In the genomic region with DNA sequence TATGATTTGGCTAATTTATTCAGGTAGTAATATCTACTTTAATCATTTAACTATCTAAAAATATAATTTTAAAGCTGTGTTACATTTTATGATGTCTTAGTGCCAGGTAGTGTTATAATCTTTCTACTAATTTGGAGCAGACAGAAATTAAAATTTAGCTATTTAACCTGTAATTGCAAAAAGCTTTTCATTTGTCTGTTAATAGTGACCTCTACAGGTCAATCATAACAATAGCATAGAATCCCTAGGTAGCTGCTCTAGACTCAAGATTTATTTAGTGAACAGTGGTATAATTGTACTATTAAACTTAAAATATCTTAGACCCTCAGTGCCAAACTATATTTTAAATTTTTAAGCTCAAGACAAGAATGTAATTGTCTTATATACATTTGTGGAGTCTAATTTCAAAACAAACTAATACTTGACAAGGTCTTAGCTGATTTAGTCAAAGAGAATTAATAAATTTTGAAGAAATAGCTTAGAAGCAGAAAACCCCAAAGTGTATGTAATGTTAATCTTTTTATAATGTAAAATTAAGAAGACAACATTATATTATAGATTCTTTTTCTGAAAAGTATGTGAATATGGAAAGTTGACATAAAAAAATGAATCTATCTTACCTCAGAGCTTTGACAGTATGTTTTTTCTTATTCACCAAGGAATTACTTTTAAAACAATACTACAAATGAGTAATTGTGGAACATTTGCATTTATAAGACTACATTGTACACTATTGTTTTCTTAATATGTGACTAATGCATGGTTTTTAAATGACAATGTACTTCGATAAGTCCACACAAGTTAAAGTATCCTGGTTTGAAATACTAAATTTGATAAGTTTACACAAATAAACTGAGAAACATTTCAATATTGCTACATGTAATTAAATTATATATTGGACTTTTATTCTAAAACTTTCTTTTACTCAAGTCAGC, we compare ENCODE assay signal across 8 cellular contexts.
A peak's percentile ranks its signal among the peaks of the same experiment; 100 is the strongest.
DNase-seq lines count a peak whose midpoint lies in the region; ATAC-seq and TF ChIP-seq lines count a peak whose summit lies in the region.

No MANE protein-coding gene starts in this region.

- TF ChIP-seq POLR2A in lower leg skin (IDR thresholded peaks at IDR 0.05), result no peak

- no peak overlapping the region for H3K27ac Mint-ChIP-seq in activated CD8-positive, alpha-beta T cell treated with anti-CD3 and anti-CD28 coated beads for 36 hours
- H3K27ac Mint-ChIP-seq in activated CD8-positive, alpha-beta T cell treated with anti-CD3 and anti-CD28 coated beads, Interleukin-2, amount 10 ng/mL, durations not matched to agents 7 days and 5 days, result no peak overlapping the region

- H3K9me3 ChIP-seq in effector memory CD4-positive, alpha-beta T cell (ENCODE audit: control insufficient read depth, low read length), result no peaks in the 10 kb centered on the region

- no peak overlapping the region for H3K4me3 ChIP-seq in effector memory CD4-positive, alpha-beta T cell (ENCODE audit: insufficient read depth, low read depth, low read length, poor library complexity, severe bottlenecking)
- no peak overlapping the region for H3K4me3 ChIP-seq in lower leg skin (ENCODE audit: low read depth, poor library complexity, severe bottlenecking)

- no peak overlapping the region for H3K4me3 Mint-ChIP-seq in activated CD8-positive, alpha-beta T cell treated with anti-CD3 and anti-CD28 coated beads for 36 hours
- H3K4me3 Mint-ChIP-seq in activated CD8-positive, alpha-beta T cell treated with anti-CD3 and anti-CD28 coated beads, Interleukin-2, amount 10 ng/mL, durations not matched to agents 7 days and 5 days, result no peak overlapping the region

- ATAC-seq in activated CD8-positive, alpha-beta T cell treated with anti-CD3 and anti-CD28 coated beads for 36 hours, result peak; percentile 51
- ATAC-seq in activated CD8-positive, alpha-beta T cell treated with anti-CD3 and anti-CD28 coated beads, Interleukin-2, amount 10 ng/mL, durations not matched to agents 7 days and 5 days, result no peak
- ATAC-seq in HG03342 (IDR thresholded peaks at IDR 0.05; ENCODE audit: unreplicated experiment) (peak; percentile 69), SK-N-SH treated with all-trans-retinoic acid at 6 μM for 48 hours (peak; percentile 57; the same call in 1 of the 3 replicates), HG02759 (IDR thresholded peaks at IDR 0.05; ENCODE audit: unreplicated experiment) (no peak)

- no peak for DNase-seq in activated CD8-positive, alpha-beta T cell treated with anti-CD3 and anti-CD28 coated beads for 36 hours
- DNase-seq in activated CD8-positive, alpha-beta T cell treated with anti-CD3 and anti-CD28 coated beads, Interleukin-2, amount 10 ng/mL, durations not matched to agents 7 days and 5 days, result no peak
- DNase-seq in iPS-NIHi7 (ENCODE audit: extremely low spot score) (peak; percentile 14), lower leg skin (ENCODE audit: low spot score in 2 of 2) (no peak)
- DNase-seq in effector memory CD4-positive, alpha-beta T cell, result no peak

- no peaks in the 10 kb centered on the region for H3K27me3 ChIP-seq in effector memory CD4-positive, alpha-beta T cell (replicated peaks; ENCODE audit: control insufficient read depth, insufficient read depth, low read length, poor library complexity, severe bottlenecking)

- no peaks in the 10 kb centered on the region for H3K36me3 Mint-ChIP-seq in activated CD8-positive, alpha-beta T cell treated with anti-CD3 and anti-CD28 coated beads for 36 hours (ENCODE audit: low read depth)
- H3K36me3 Mint-ChIP-seq in activated CD8-positive, alpha-beta T cell treated with anti-CD3 and anti-CD28 coated beads, Interleukin-2, amount 10 ng/mL, durations not matched to agents 7 days and 5 days (ENCODE audit: low read depth), result no peaks in the 10 kb centered on the region

- no peaks in the 10 kb centered on the region for H3K4me1 ChIP-seq in effector memory CD4-positive, alpha-beta T cell (ENCODE audit: control insufficient read depth, insufficient read depth, low read length, poor library complexity, severe bottlenecking)

- H3K27me3 Mint-ChIP-seq in activated CD8-positive, alpha-beta T cell treated with anti-CD3 and anti-CD28 coated beads for 36 hours, result no peaks in the 10 kb centered on the region
- peaks cover 5% of the 10 kb centered on the region for H3K27me3 Mint-ChIP-seq in activated CD8-positive, alpha-beta T cell treated with anti-CD3 and anti-CD28 coated beads, Interleukin-2, amount 10 ng/mL, durations not matched to agents 7 days and 5 days (ENCODE audit: low read depth)

- CTCF ChIA-PET in activated CD8-positive, alpha-beta T cell treated with anti-CD3 and anti-CD28 coated beads for 36 hours (lab: Charles Lee), result interaction anchor here (0.5 to 1.6 kb wide), 14 partner anchors 9 to 1955 kb away, joined by 3 to 11 read pairs (median 4); no protein-coding TSS in a partner anchor
- CTCF ChIA-PET in activated CD8-positive, alpha-beta T cell treated with anti-CD3 and anti-CD28 coated beads, Interleukin-2, amount 10 ng/mL, durations not matched to agents 7 days and 5 days (lab: Charles Lee), result interaction anchor here (0.8 to 1.5 kb wide), 9 partner anchors 9 to 355 kb away, joined by 3 to 16 read pairs (median 4); no protein-coding TSS in a partner anchor

- intact Hi-C loops in activated CD8-positive, alpha-beta T cell treated with anti-CD3 and anti-CD28 coated beads for 36 hours (cut with micrococcal nuclease), result loop anchor here (5.0 kb wide), 1 partner anchor 354 kb away; a partner anchor contains a TSS
- intact Hi-C loops in lower leg skin (cut with DNase I; ENCODE audit: low total_unique reads), result no loop called here

- H3K36me3 ChIP-seq in effector memory CD4-positive, alpha-beta T cell (ENCODE audit: control insufficient read depth, insufficient read depth, low read length), result no peaks in the 10 kb centered on the region

- POLR2A ChIA-PET in activated CD8-positive, alpha-beta T cell treated with anti-CD3 and anti-CD28 coated beads for 36 hours (lab: Charles Lee), result no interaction called here
- POLR2A ChIA-PET in activated CD8-positive, alpha-beta T cell treated with anti-CD3 and anti-CD28 coated beads, Interleukin-2, amount 10 ng/mL, durations not matched to agents 7 days and 5 days (lab: Charles Lee), result no interaction called here

- peak; percentile 61 for TF ChIP-seq CTCF in activated CD8-positive, alpha-beta T cell treated with anti-CD3 and anti-CD28 coated beads for 36 hours (IDR thresholded peaks at IDR 0.05)
- TF ChIP-seq CTCF in lower leg skin (IDR thresholded peaks at IDR 0.05), result no peak

- H3K27ac ChIP-seq in effector memory CD4-positive, alpha-beta T cell (ENCODE audit: insufficient read depth, low read length, poor library complexity, severe bottlenecking), result no peak overlapping the region

- H3K4me1 Mint-ChIP-seq in activated CD8-positive, alpha-beta T cell treated with anti-CD3 and anti-CD28 coated beads for 36 hours (ENCODE audit: low read depth), result no peaks in the 10 kb centered on the region
- no peaks in the 10 kb centered on the region for H3K4me1 Mint-ChIP-seq in activated CD8-positive, alpha-beta T cell treated with anti-CD3 and anti-CD28 coated beads, Interleukin-2, amount 10 ng/mL, durations not matched to agents 7 days and 5 days (ENCODE audit: low read depth)

- no peaks in the 10 kb centered on the region for H3K9me3 Mint-ChIP-seq in activated CD8-positive, alpha-beta T cell treated with anti-CD3 and anti-CD28 coated beads for 36 hours
- H3K9me3 Mint-ChIP-seq in activated CD8-positive, alpha-beta T cell treated with anti-CD3 and anti-CD28 coated beads, Interleukin-2, amount 10 ng/mL, durations not matched to agents 7 days and 5 days (ENCODE audit: insufficient read depth), result no peaks in the 10 kb centered on the region

- 86 to 90% methylated on average over 1 of the region's 1 CpG for WGBS in lower leg skin, 2 donors

TF ChIP-seq in SK-N-SH treated with all-trans-retinoic acid at 6 μM for 48 hours, 23 proteins besides CTCF, POLR2A, EP300 and RAD21 (continues in another document):
- TF ChIP-seq ARNTL (CRISPR knock-in tag; IDR thresholded peaks at IDR 0.05; ENCODE audit: borderline replicate concordance, low read depth) (no peak), ZFP30 (CRISPR knock-in tag; IDR thresholded peaks at IDR 0.05) (no peak), TOX (CRISPR knock-in tag; IDR thresholded peaks at IDR 0.05; ENCODE audit: borderline replicate concordance) (no peak), GLIS3 (CRISPR knock-in tag; IDR thresholded peaks at IDR 0.05) (no peak), RARB (CRISPR knock-in tag; IDR thresholded peaks at IDR 0.05) (no peak), SNAI2 (CRISPR knock-in tag; IDR thresholded peaks at IDR 0.05) (no peak), OSR1 (CRISPR knock-in tag; IDR thresholded peaks at IDR 0.05) (no peak), ZNF565 (CRISPR knock-in tag; conservative IDR thresholded peaks at IDR 0.05; ENCODE audit: low read depth) (no peak), TCF4 (CRISPR knock-in tag; IDR thresholded peaks at IDR 0.05; ENCODE audit: borderline replicate concordance) (no peak), ZNF70 (CRISPR knock-in tag; IDR thresholded peaks at IDR 0.05) (no peak), ZFP3 (CRISPR knock-in tag; IDR thresholded peaks at IDR 0.05) (no peak), ZC3H10 (CRISPR knock-in tag; IDR thresholded peaks at IDR 0.05) (no peak)
- TF ChIP-seq, protein P1, sequence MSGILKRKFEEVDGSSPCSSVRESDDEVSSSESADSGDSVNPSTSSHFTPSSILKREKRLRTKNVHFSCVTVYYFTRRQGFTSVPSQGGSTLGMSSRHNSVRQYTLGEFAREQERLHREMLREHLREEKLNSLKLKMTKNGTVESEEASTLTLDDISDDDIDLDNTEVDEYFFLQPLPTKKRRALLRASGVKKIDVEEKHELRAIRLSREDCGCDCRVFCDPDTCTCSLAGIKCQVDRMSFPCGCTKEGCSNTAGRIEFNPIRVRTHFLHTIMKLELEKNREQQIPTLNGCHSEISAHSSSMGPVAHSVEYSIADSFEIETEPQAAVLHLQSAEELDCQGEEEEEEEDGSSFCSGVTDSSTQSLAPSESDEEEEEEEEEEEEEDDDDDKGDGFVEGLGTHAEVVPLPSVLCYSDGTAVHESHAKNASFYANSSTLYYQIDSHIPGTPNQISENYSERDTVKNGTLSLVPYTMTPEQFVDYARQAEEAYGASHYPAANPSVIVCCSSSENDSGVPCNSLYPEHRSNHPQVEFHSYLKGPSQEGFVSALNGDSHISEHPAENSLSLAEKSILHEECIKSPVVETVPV (CRISPR knock-in tag; IDR thresholded peaks at IDR 0.05), result no peak
- TF ChIP-seq, protein P2, sequence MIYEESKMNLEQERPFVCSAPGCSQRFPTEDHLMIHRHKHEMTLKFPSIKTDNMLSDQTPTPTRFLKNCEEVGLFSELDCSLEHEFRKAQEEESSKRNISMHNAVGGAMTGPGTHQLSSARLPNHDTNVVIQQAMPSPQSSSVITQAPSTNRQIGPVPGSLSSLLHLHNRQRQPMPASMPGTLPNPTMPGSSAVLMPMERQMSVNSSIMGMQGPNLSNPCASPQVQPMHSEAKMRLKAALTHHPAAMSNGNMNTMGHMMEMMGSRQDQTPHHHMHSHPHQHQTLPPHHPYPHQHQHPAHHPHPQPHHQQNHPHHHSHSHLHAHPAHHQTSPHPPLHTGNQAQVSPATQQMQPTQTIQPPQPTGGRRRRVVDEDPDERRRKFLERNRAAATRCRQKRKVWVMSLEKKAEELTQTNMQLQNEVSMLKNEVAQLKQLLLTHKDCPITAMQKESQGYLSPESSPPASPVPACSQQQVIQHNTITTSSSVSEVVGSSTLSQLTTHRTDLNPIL (CRISPR knock-in tag; IDR thresholded peaks at IDR 0.05; ENCODE audit: low read depth), result no peak

Comparison
In these comparisons a context has a peak if more than half of its experiments do, and no peak if none do; other contexts are left out.
1. ATAC-seq: peak in activated CD8-positive, alpha-beta T cell treated with anti-CD3 and anti-CD28 coated beads for 36 hours (single experiment), HG03342 (single experiment) and SK-N-SH treated with all-trans-retinoic acid at 6 μM for 48 hours (single experiment); none in activated CD8-positive, alpha-beta T cell treated with anti-CD3 and anti-CD28 coated beads, Interleukin-2, amount 10 ng/mL, durations not matched to agents 7 days and 5 days (single experiment) and HG02759 (single experiment).